Comparison of ENCODE assay signal across 19 cellular contexts in genomic region chr9:9752722-9753121, GRCh38.
DNase-seq lines count a peak whose midpoint lies in the region; ATAC-seq and TF ChIP-seq lines count a peak whose summit lies in the region.
"Had no signal": no experiment of that assay in that cellular context is flagged by ENCODE, and none has a peak within 500 bp of the region (broad histone marks: within the 10 kb centered on the region; RNA-seq: fewer than 3 reads in every experiment).

No MANE protein-coding gene starts in this region.

- intact Hi-C loops in left colon (cut with DNase I, micrococcal nuclease) (no loop called here), testis (cut with DNase I; ENCODE audit: low total_unique reads) (no loop called here)

- H3K27ac ChIP-seq in coronary artery (peak overlapping the region; percentile 15 to 38), testis (peak overlapping the region; percentile 4 to 50)
- H3K27ac ChIP-seq: RWPE1 had no signal

- no peaks in the 10 kb centered on the region for H3K27me3 ChIP-seq in testis
- H3K27me3 ChIP-seq: sigmoid colon had no signal

- no peaks in the 10 kb centered on the region for H3K4me1 ChIP-seq in testis

- TF ChIP-seq CTCF in coronary artery (IDR thresholded peaks at IDR 0.05) (no peak), testis (IDR thresholded peaks at IDR 0.05) (no peak)

- H3K4me3 ChIP-seq in coronary artery (no peak overlapping the region), testis (no peak overlapping the region)
- H3K4me3 ChIP-seq: GM12878, K562, sigmoid colon had no signal

- WGBS in testis, 2 donors: 51 to 55% methylated on average over 2 of the region's 2 CpGs

- ATAC-seq in left colon (peak; percentile 82), HG02981 (IDR thresholded peaks at IDR 0.05; ENCODE audit: unreplicated experiment) (no peak), HG02642 (IDR thresholded peaks at IDR 0.05; ENCODE audit: poor library complexity, unreplicated experiment) (no peak)
- ATAC-seq: GM12878, K562 had no signal

- H3K9me3 ChIP-seq in testis: no peaks in the 10 kb centered on the region
- H3K9me3 ChIP-seq: sigmoid colon had no signal

- no peaks in the 10 kb centered on the region for H3K36me3 ChIP-seq in testis (ENCODE audit: low read depth, missing control alignments)
- H3K36me3 ChIP-seq: sigmoid colon had no signal

- DNase-seq in NCI-H526 (lab: John Stamatoyannopoulos, UW): peak; percentile 84 to 89
- no peak for DNase-seq in coronary artery (ENCODE audit: low spot score)
- DNase-seq in left colon: peak; percentile 12 to 51
- DNase-seq in testis: peak; percentile 69
- no peak for DNase-seq in activated CD4-positive, alpha-beta T cell treated with anti-CD3 and anti-CD28 coated beads for 48 hours
- DNase-seq: activated CD4-positive, alpha-beta T cell treated with anti-CD3 and anti-CD28 coated beads for 1 hour; DMS 273 treated with DMSO at 0.1 percent for 48 hours; effector memory CD4-positive, alpha-beta T cell; GDM1; GOT3; islet precursor cell; NCI-H187 treated with DMSO at 0.1 percent for 48 hours; occipital lobe; sigmoid colon had no signal

- no peak for TF ChIP-seq POLR2A in testis (IDR thresholded peaks at IDR 0.05)

Comparison
In these comparisons a context has a peak if more than half of its experiments do, and no peak if none do; other contexts are left out.
1. DNase-seq: peak in NCI-H526 (2 of 2), left colon (2 of 2) and testis (single experiment); none in coronary artery (single experiment) and activated CD4-positive, alpha-beta T cell treated with anti-CD3 and anti-CD28 coated beads for 48 hours (single experiment).